Comparison of ENCODE assay signal across 24 cellular contexts in the genomic region with DNA sequence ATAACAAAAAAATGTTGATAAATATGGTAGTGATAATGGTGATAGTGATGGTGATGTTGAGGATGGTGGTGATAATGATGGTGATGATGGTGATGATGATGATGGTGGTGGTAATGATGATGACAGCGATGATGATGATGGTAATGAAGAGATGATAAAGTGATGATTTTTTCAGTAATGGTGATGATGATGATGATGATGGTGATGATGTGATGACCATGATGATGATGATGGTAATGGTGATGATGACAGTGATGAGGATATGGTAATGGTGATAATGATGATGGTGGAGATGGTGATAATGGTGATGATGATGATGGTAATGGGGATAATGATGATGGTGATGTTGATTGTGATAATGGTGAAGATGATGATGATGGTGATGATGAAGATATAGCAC.
"Had no signal": no experiment of that assay in that cellular context is flagged by ENCODE, and none has a peak within 500 bp of the region (broad histone marks: within the 10 kb centered on the region; RNA-seq: fewer than 3 reads in every experiment).

No MANE protein-coding gene starts in this region.

- H3K4me3 ChIP-seq: coronary artery, dorsolateral prefrontal cortex, esophagus muscularis mucosa, gastroesophageal sphincter, heart left ventricle, hepatocyte, left ventricle myocardium inferior, lower lobe of right lung, mucosa of descending colon had no signal

- H3K79me2 ChIP-seq: hepatocyte had no signal

- H3K36me3 ChIP-seq: esophagus muscularis mucosa, gastroesophageal sphincter, heart left ventricle, left ventricle myocardium inferior, lower lobe of right lung had no signal

- H3K27me3 ChIP-seq: esophagus muscularis mucosa, gastroesophageal sphincter, heart left ventricle, hepatocyte had no signal

- H2AFZ ChIP-seq: hepatocyte had no signal

- H3K4me1 ChIP-seq: foreskin keratinocyte, heart left ventricle, left ventricle myocardium inferior had no signal

- DNase-seq: dermis blood vessel endothelial cell; dorsolateral prefrontal cortex; effector CD4-positive, alpha-beta T cell; effector memory CD4-positive, alpha-beta T cell; foreskin keratinocyte; heart left ventricle; hypothalamus; immature natural killer cell; islet precursor cell; kidney; kidney glomerular epithelial cell; left colon; left ventricle myocardium inferior; lower lobe of right lung; mesenchymal stem cell; mucosa of descending colon; naive B cell had no signal

- H3K4me2 ChIP-seq: hepatocyte had no signal

- H3K9me3 ChIP-seq: esophagus muscularis mucosa, gastroesophageal sphincter, heart left ventricle, left ventricle myocardium inferior, lower lobe of right lung, mucosa of descending colon had no signal

- ATAC-seq: foreskin keratinocyte, gastroesophageal sphincter, heart left ventricle, left colon, left lobe of liver, lower lobe of right lung, mucosa of descending colon had no signal

- FAIRE-seq: colon, frontal cortex, kidney had no signal

- H3K27ac ChIP-seq: coronary artery, dorsolateral prefrontal cortex, esophagus muscularis mucosa, foreskin keratinocyte, gastroesophageal sphincter, heart left ventricle, hepatocyte, left ventricle myocardium inferior, lower lobe of right lung had no signal
